Comparison of ENCODE assay signal across 27 cellular contexts in the genomic region with DNA sequence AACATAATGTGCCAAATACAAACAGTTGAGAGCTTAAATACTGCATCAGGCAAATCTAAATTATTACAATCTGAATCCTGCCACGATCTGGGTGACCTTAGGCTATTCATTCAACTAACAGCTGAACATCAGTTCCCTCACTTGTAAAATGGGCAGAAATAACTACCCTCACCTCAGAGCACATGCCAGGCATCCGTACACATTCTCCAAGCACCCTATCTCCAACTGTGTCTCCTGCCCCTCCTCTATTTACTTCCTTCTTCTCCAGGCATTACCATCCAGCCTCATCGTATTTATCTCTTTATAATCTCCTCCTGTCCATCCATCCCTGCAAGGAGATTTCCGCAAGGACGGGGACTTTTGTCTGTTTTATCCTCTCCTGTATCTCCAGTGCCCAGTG.
A peak's percentile ranks its signal among the peaks of the same experiment; 100 is the strongest.
DNase-seq lines count a peak whose midpoint lies in the region; ATAC-seq, FAIRE-seq and TF ChIP-seq lines count a peak whose summit lies in the region.
"Had no signal": no experiment of that assay in that cellular context is flagged by ENCODE, and none has a peak within 500 bp of the region (broad histone marks: within the 10 kb centered on the region; RNA-seq: fewer than 3 reads in every experiment).

No MANE protein-coding gene starts in this region.

- POLR2A ChIA-PET in CD8-positive, alpha-beta T cell (lab: Charles Lee): no interaction called here
- POLR2A ChIA-PET in K562 (lab: Yijun Ruan, JAX): interaction anchor here (0.6 kb wide), 1 partner anchor 99 kb away, joined by 4 read pairs; no protein-coding TSS in a partner anchor

- H4K20me1 ChIP-seq in K562 (replicated peaks; ENCODE audit: control insufficient read depth, insufficient read depth, low read length): peaks cover 4% of the 10 kb centered on the region

- in situ Hi-C loops in K562 (cut with MboI): no loop called here

- no peak overlapping the region for H3K27ac ChIP-seq in CD8-positive, alpha-beta T cell (ENCODE audit: low read depth, low read length)
- H3K27ac ChIP-seq in K562 (ENCODE audit: extremely low read depth, low read depth, low read length): no peak overlapping the region
- H3K27ac ChIP-seq: adrenal gland, GM23248, lower lobe of right lung, SJCRH30 had no signal

- no peaks in the 10 kb centered on the region for H3K79me2 ChIP-seq in K562 (ENCODE audit: control insufficient read depth, insufficient read depth, low read length)

- H3K4me2 ChIP-seq in K562 (ENCODE audit: insufficient read depth, low read length): no peak overlapping the region

- DNase-seq in NCI-H2171 treated with DMSO at 0.1 percent for 48 hours (lab: John Stamatoyannopoulos, UW) (peak; percentile 6), NCI-H2171 (lab: John Stamatoyannopoulos, UW) (no peak), NCI-H82 (lab: John Stamatoyannopoulos, UW) (peak; percentile 82), K562 (ENCODE audit: extremely low read depth in 1 of 4, low spot score in 3 of 4) (peak in 1 of 4 experiments; percentile 16), Ammon's horn (ENCODE audit: low spot score) (no peak), type B pancreatic cell (ENCODE audit: extremely low spot score, unreplicated experiment) (no peak)
- DNase-seq in CD8-positive, alpha-beta T cell: no peak
- DNase-seq: 8988T; adrenal gland; AML-193; CD8-positive, alpha-beta memory T cell; glutamatergic neuron; GM23248; kidney; lower lobe of right lung; mucosa of descending colon; NCI-H1105 treated with DMSO at 0.1 percent for 48 hours; NCI-H2029 treated with DMSO at 0.1 percent for 48 hours; NK-92 treated with Interleukin-12 subunit alpha and Interleukin-12 subunit beta, amount 100 ng/mL, for 24 hours; SJCRH30; trophoblast cell had no signal

- no peaks in the 10 kb centered on the region for H3K36me3 ChIP-seq in CD8-positive, alpha-beta T cell (ENCODE audit: insufficient read depth, low read length)
- H3K36me3 ChIP-seq in K562 (ENCODE audit: control insufficient read depth, insufficient read depth, low read length): no peaks in the 10 kb centered on the region
- H3K36me3 ChIP-seq: adrenal gland, lower lobe of right lung, SJCRH30 had no signal

- no peaks in the 10 kb centered on the region for H3K36me3 Mint-ChIP-seq in CD8-positive, alpha-beta T cell
- no peaks in the 10 kb centered on the region for H3K36me3 Mint-ChIP-seq in type B pancreatic cell
- H3K36me3 Mint-ChIP-seq: brain; CD8-positive, alpha-beta memory T cell had no signal

- TF ChIP-seq CTCF in CD8-positive, alpha-beta T cell (IDR thresholded peaks at IDR 0.05): no peak
- no peak for TF ChIP-seq CTCF in K562 (IDR thresholded peaks at IDR 0.05 in 2 of 3, conservative IDR thresholded peaks at IDR 0.05 in 1 of 3; ENCODE audit: insufficient read depth in 2 of 3, low read depth in 1 of 3, low read length in 3 of 3)
- TF ChIP-seq CTCF in type B pancreatic cell (conservative IDR thresholded peaks at IDR 0.05): no peak

- H3K4me1 Mint-ChIP-seq in CD8-positive, alpha-beta T cell (ENCODE audit: low read depth): no peaks in the 10 kb centered on the region
- H3K4me1 Mint-ChIP-seq in type B pancreatic cell (ENCODE audit: unreplicated experiment): peaks cover 14% of the 10 kb centered on the region
- H3K4me1 Mint-ChIP-seq: brain; CD8-positive, alpha-beta memory T cell had no signal

- H3K4me3 ChIP-seq in CD8-positive, alpha-beta T cell (ENCODE audit: low read depth, low read length): no peak overlapping the region
- no peak overlapping the region for H3K4me3 ChIP-seq in K562
- H3K4me3 ChIP-seq: adrenal gland, GM23248, lower lobe of right lung, mucosa of descending colon, SJCRH30 had no signal

- H3K4me3 Mint-ChIP-seq in CD8-positive, alpha-beta T cell: no peak overlapping the region
- no peak overlapping the region for H3K4me3 Mint-ChIP-seq in type B pancreatic cell
- H3K4me3 Mint-ChIP-seq: activated T-helper 1 cell treated with anti-CD3 and anti-CD28 coated beads, Interleukin-12 subunit alpha, Interleukin-12 subunit beta, Interleukin-2, Interleukin-4 antibody, amounts not matched to agents 30 ng/mL and 10 ng/mL and 1 ng/mL, durations not matched to agents 14 hours and 24 hours and 36 hours; brain; CD8-positive, alpha-beta memory T cell; T-helper 1 cell treated with Interleukin-12 subunit alpha and Interleukin-12 subunit beta and Interleukin-4 antibody, amounts not matched to agents 30 μg/mL and 1 μg/mL, for 36 hours had no signal

- H3K9me1 ChIP-seq in K562 (ENCODE audit: control insufficient read depth, insufficient read depth, low read length): no peaks in the 10 kb centered on the region

- H3K9me3 Mint-ChIP-seq in CD8-positive, alpha-beta T cell: no peaks in the 10 kb centered on the region
- no peaks in the 10 kb centered on the region for H3K9me3 Mint-ChIP-seq in type B pancreatic cell
- H3K9me3 Mint-ChIP-seq: activated T-helper 1 cell treated with anti-CD3 and anti-CD28 coated beads, Interleukin-12 subunit alpha, Interleukin-12 subunit beta, Interleukin-2, Interleukin-4 antibody, amounts not matched to agents 30 ng/mL and 10 ng/mL and 1 ng/mL, durations not matched to agents 14 hours and 24 hours and 36 hours; CD8-positive, alpha-beta memory T cell; T-helper 1 cell treated with Interleukin-12 subunit alpha and Interleukin-12 subunit beta and Interleukin-4 antibody, amounts not matched to agents 30 μg/mL and 1 μg/mL, for 36 hours had no signal

- H3K9ac ChIP-seq in K562 (ENCODE audit: insufficient read depth in 1 of 2, low read depth in 2 of 2, low read length in 2 of 2): no peak overlapping the region
- H3K9ac ChIP-seq: GM23248 had no signal

- TF ChIP-seq EP300 in K562 (IDR thresholded peaks at IDR 0.05; ENCODE audit: low read length): no peak

- intact Hi-C loops in CD8-positive, alpha-beta T cell (cut with DNase I, micrococcal nuclease): no loop called here
- intact Hi-C loops in K562 (cut with micrococcal nuclease): no loop called here

- no peak for TF ChIP-seq RAD21 in K562 (CRISPR knock-in tag; conservative IDR thresholded peaks at IDR 0.05 in 1 of 2, IDR thresholded peaks at IDR 0.05 in 1 of 2)

- no peaks in the 10 kb centered on the region for H3K9me3 ChIP-seq in CD8-positive, alpha-beta T cell (ENCODE audit: low read length)
- no peaks in the 10 kb centered on the region for H3K9me3 ChIP-seq in K562 (replicated peaks; ENCODE audit: control insufficient read depth, insufficient read depth, low read depth, low read length)
- H3K9me3 ChIP-seq: adrenal gland, lower lobe of right lung, mucosa of descending colon, SJCRH30 had no signal

- H3K4me1 ChIP-seq in CD8-positive, alpha-beta T cell (ENCODE audit: insufficient read depth, low read length): no peaks in the 10 kb centered on the region
- H3K4me1 ChIP-seq in K562 (replicated peaks in 1 of 2; ENCODE audit: control insufficient read depth in 2 of 2, insufficient read depth in 2 of 2, low read length in 2 of 2): no peaks in the 10 kb centered on the region
- H3K4me1 ChIP-seq: adrenal gland, lower lobe of right lung, SJCRH30 had no signal

- CTCF ChIA-PET in CD8-positive, alpha-beta T cell (lab: Charles Lee): no interaction called here
- CTCF ChIA-PET in K562 (lab: Yijun Ruan, JAX; ENCODE audit: low intra/inter-chr PET ratio): no interaction called here

- H3K27me3 Mint-ChIP-seq in CD8-positive, alpha-beta T cell (ENCODE audit: low read depth): peaks cover 16% of the 10 kb centered on the region
- peaks cover 64% of the 10 kb centered on the region for H3K27me3 Mint-ChIP-seq in type B pancreatic cell

- 3% methylated on average over 5 of the region's 5 CpGs for WGBS in K562 (ENCODE audit: insufficient coverage, low coverage, missing lambda C conversion rate)

- H3K27ac Mint-ChIP-seq in CD8-positive, alpha-beta T cell: peak overlapping the region; percentile 11
- H3K27ac Mint-ChIP-seq in type B pancreatic cell: no peak overlapping the region
- H3K27ac Mint-ChIP-seq: activated T-helper 1 cell treated with anti-CD3 and anti-CD28 coated beads, Interleukin-12 subunit alpha, Interleukin-12 subunit beta, Interleukin-2, Interleukin-4 antibody, amounts not matched to agents 30 ng/mL and 10 ng/mL and 1 ng/mL, durations not matched to agents 14 hours and 24 hours and 36 hours; progenitor cell of endocrine pancreas; T-helper 1 cell treated with Interleukin-12 subunit alpha and Interleukin-12 subunit beta and Interleukin-4 antibody, amounts not matched to agents 30 μg/mL and 1 μg/mL, for 36 hours had no signal

- TF ChIP-seq POLR2A in K562 (conservative IDR thresholded peaks at IDR 0.05): no peak

- no TSS peak for BruUV-seq in K562 (replicated peaks; lab: Mats Ljungman, UMichigan)

- no peak overlapping the region for H2AFZ ChIP-seq in K562 (ENCODE audit: low read depth, low read length)
- H2AFZ ChIP-seq: GM23248 had no signal

- FAIRE-seq in K562 (lab: Jason Lieb, UNC): no peak
- FAIRE-seq: GM18507 had no signal

- no peak for ATAC-seq in CD8-positive, alpha-beta T cell
- no peak for ATAC-seq in K562
- ATAC-seq in HG03039 (IDR thresholded peaks at IDR 0.05; ENCODE audit: unreplicated experiment): no peak
- ATAC-seq: lower lobe of right lung, mucosa of descending colon had no signal

- H3K27me3 ChIP-seq in CD8-positive, alpha-beta T cell (ENCODE audit: insufficient read depth, low read length): no peaks in the 10 kb centered on the region
- H3K27me3 ChIP-seq in K562 (ENCODE audit: control insufficient read depth in 2 of 2, insufficient read depth in 2 of 2, low read length in 2 of 2): peaks cover 6 to 34% of the 10 kb centered on the region in 2 experiments; a peak in 4 of 5 replicates
- H3K27me3 ChIP-seq: SJCRH30 had no signal

TF ChIP-seq in K562, 482 proteins besides CTCF, POLR2A, EP300 and RAD21 (continues in another document):
- TF ChIP-seq, protein P1, sequence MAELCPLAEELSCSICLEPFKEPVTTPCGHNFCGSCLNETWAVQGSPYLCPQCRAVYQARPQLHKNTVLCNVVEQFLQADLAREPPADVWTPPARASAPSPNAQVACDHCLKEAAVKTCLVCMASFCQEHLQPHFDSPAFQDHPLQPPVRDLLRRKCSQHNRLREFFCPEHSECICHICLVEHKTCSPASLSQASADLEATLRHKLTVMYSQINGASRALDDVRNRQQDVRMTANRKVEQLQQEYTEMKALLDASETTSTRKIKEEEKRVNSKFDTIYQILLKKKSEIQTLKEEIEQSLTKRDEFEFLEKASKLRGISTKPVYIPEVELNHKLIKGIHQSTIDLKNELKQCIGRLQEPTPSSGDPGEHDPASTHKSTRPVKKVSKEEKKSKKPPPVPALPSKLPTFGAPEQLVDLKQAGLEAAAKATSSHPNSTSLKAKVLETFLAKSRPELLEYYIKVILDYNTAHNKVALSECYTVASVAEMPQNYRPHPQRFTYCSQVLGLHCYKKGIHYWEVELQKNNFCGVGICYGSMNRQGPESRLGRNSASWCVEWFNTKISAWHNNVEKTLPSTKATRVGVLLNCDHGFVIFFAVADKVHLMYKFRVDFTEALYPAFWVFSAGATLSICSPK (IDR thresholded peaks at IDR 0.05; ENCODE audit: borderline replicate concordance): no peak
- TF ChIP-seq, protein P2, sequence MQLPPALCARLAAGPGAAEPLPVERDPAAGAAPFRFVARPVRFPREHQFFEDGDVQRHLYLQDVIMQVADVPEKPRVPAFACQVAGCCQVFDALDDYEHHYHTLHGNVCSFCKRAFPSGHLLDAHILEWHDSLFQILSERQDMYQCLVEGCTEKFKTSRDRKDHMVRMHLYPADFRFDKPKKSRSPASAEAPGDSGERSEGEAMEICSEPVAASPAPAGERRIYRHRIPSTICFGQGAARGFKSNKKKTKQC (CRISPR knock-in tag; IDR thresholded peaks at IDR 0.05): 0 out of 2 replicates have a peak, but pooled peaks have one; percentile 41
- TF ChIP-seq GATA2 (CRISPR knock-in tag; IDR thresholded peaks at IDR 0.05): 0 out of 2 replicates have a peak, but pooled peaks have one; percentile 15

Comparison
In these comparisons a context has a peak if more than half of its experiments do, and no peak if none do; other contexts are left out.
1. DNase-seq: peak in NCI-H2171 treated with DMSO at 0.1 percent for 48 hours (single experiment) and NCI-H82 (single experiment); none in NCI-H2171 (single experiment), CD8-positive, alpha-beta T cell (0 of 7), Ammon's horn (single experiment) and type B pancreatic cell (single experiment).